Comparison of ENCODE assay signal across 22 cellular contexts in the genomic region with DNA sequence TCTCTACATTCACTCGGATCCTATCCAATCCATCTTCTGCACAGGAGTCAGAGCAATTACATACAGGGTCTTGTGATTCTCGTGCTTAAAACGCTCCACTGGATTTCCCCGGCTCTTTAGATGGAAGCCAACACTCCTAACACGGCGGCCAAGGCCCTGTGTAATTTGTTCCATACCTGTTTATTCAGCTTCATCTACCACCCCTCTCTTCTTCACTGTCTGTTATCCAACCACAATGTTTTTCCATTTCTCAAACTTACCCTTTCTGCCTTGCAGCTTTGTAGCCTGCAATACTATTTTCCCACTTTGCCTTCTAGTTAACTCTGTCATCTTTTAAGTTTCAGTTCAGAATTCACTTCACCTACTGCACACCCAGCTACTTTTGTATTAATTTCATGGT.
DNase-seq lines count a peak whose midpoint lies in the region; ATAC-seq and TF ChIP-seq lines count a peak whose summit lies in the region.
"Had no signal": no experiment of that assay in that cellular context is flagged by ENCODE, and none has a peak within 500 bp of the region (broad histone marks: within the 10 kb centered on the region; RNA-seq: fewer than 3 reads in every experiment).

No MANE protein-coding gene starts in this region.

- TF ChIP-seq CTCF in Loucy (conservative IDR thresholded peaks at IDR 0.05; ENCODE audit: low read length) (no peak), nephron (IDR thresholded peaks at IDR 0.05; ENCODE audit: unreplicated experiment in 3 of 3) (no peak), type B pancreatic cell (conservative IDR thresholded peaks at IDR 0.05) (no peak), left lung (IDR thresholded peaks at IDR 0.05) (no peak)

- peaks cover 21% of the 10 kb centered on the region for H3K4me1 Mint-ChIP-seq in activated CD4-positive, alpha-beta T cell treated with anti-CD3 and anti-CD28 coated beads for 36 hours
- H3K4me1 Mint-ChIP-seq in nephron: peaks cover 10% of the 10 kb centered on the region
- H3K4me1 Mint-ChIP-seq in type B pancreatic cell (ENCODE audit: unreplicated experiment): peaks cover 37% of the 10 kb centered on the region
- H3K4me1 Mint-ChIP-seq: GM23338 had no signal

- H3K36me3 ChIP-seq in Loucy (ENCODE audit: insufficient read depth, low read length): no peaks in the 10 kb centered on the region
- no peaks in the 10 kb centered on the region for H3K36me3 ChIP-seq in left lung

- H3K4me1 ChIP-seq in Loucy (ENCODE audit: insufficient read depth, low read length, poor library complexity, severe bottlenecking) (peaks cover 24% of the 10 kb centered on the region), left lung (no peaks in the 10 kb centered on the region)
- H3K4me1 ChIP-seq: Caco-2 had no signal

- peak; percentile 13 for DNase-seq in activated CD4-positive, alpha-beta T cell treated with anti-CD3 and anti-CD28 coated beads for 36 hours
- DNase-seq in activated CD4-positive, alpha-beta T cell treated with anti-CD3 and anti-CD28 coated beads for 1 hour: no peak
- no peak for DNase-seq in activated naive CD4-positive, alpha-beta T cell treated with anti-CD3 and anti-CD28 coated beads, Interleukin-2, amount 50 U/mL, for 72 hours (ENCODE audit: low spot score in 2 of 2)
- DNase-seq in activated naive CD4-positive, alpha-beta T cell (lab: John Stamatoyannopoulos, UW): no peak
- DNase-seq in type B pancreatic cell (ENCODE audit: extremely low spot score, unreplicated experiment) (no peak), left lung (no peak)
- DNase-seq: 8988T; Caco-2; CD4-positive, alpha-beta T cell; EL; HCEC 1CT; IMR-90; NCI-H1417 treated with DMSO at 0.1 percent for 48 hours; NCI-H1930; NCI-H226; NCI-H524; NCI-H82 had no signal

- H3K4me3 ChIP-seq in Loucy (ENCODE audit: low read length, poor library complexity, severe bottlenecking): no peak overlapping the region
- no peak overlapping the region for H3K4me3 ChIP-seq in left lung
- H3K4me3 ChIP-seq: GM12878, GM23338 had no signal

- peaks cover 9% of the 10 kb centered on the region; the same call in 1 of the 2 replicates for H3K9me3 ChIP-seq in Loucy (ENCODE audit: insufficient read depth, low read depth, low read length)
- no peaks in the 10 kb centered on the region for H3K9me3 ChIP-seq in left lung

- no peak overlapping the region for H3K9ac ChIP-seq in Loucy (ENCODE audit: low read depth, low read length, poor library complexity, severe bottlenecking)

- H3K27me3 ChIP-seq in Loucy (ENCODE audit: insufficient read depth, low read length, poor library complexity, severe bottlenecking): no peaks in the 10 kb centered on the region
- no peaks in the 10 kb centered on the region for H3K27me3 ChIP-seq in left lung

- peak; percentile 37 for ATAC-seq in activated CD4-positive, alpha-beta T cell treated with anti-CD3 and anti-CD28 coated beads for 36 hours
- peak; percentile 23 to 72 for ATAC-seq in activated naive CD4-positive, alpha-beta T cell treated with anti-CD3 and anti-CD28 coated beads, Interleukin-2, amount 50 U/mL, for 72 hours
- no peak for ATAC-seq in left lung
- ATAC-seq: GM12878, GM23338 had no signal

- H3K4me3 Mint-ChIP-seq in activated CD4-positive, alpha-beta T cell treated with anti-CD3 and anti-CD28 coated beads for 36 hours: no peak overlapping the region
- H3K4me3 Mint-ChIP-seq in nephron: no peak overlapping the region
- no peak overlapping the region for H3K4me3 Mint-ChIP-seq in type B pancreatic cell
- H3K4me3 Mint-ChIP-seq: CD4-positive, alpha-beta T cell; GM23338 had no signal

- CTCF ChIA-PET in activated CD4-positive, alpha-beta T cell treated with anti-CD3 and anti-CD28 coated beads for 36 hours (lab: Charles Lee): interaction anchor here (0.5 kb wide), 1 partner anchor 577 kb away, joined by 3 read pairs; no protein-coding TSS in a partner anchor

- H3K9me3 Mint-ChIP-seq in activated CD4-positive, alpha-beta T cell treated with anti-CD3 and anti-CD28 coated beads for 36 hours (ENCODE audit: low read depth): peaks cover 17% of the 10 kb centered on the region
- H3K9me3 Mint-ChIP-seq in activated naive CD4-positive, alpha-beta T cell treated with anti-CD3 and anti-CD28 coated beads, Interleukin-2, amount 50 U/mL, for 72 hours: peaks cover 16 to 27% of the 10 kb centered on the region in 2 donors
- H3K9me3 Mint-ChIP-seq in nephron (peaks cover 5% of the 10 kb centered on the region), type B pancreatic cell (peaks cover 4% of the 10 kb centered on the region)
- H3K9me3 Mint-ChIP-seq: GM23338 had no signal

- H3K27ac Mint-ChIP-seq in activated CD4-positive, alpha-beta T cell treated with anti-CD3 and anti-CD28 coated beads for 36 hours: no peak overlapping the region
- peak overlapping the region in 1 of 2 donors; percentile 1 for H3K27ac Mint-ChIP-seq in activated naive CD4-positive, alpha-beta T cell treated with anti-CD3 and anti-CD28 coated beads, Interleukin-2, amount 50 U/mL, for 72 hours
- H3K27ac Mint-ChIP-seq in nephron: peak overlapping the region; percentile 2 to 16 (median 9)
- no peak overlapping the region for H3K27ac Mint-ChIP-seq in type B pancreatic cell
- H3K27ac Mint-ChIP-seq: CD4-positive, alpha-beta T cell; GM23338 had no signal

- H3K27me3 Mint-ChIP-seq in activated CD4-positive, alpha-beta T cell treated with anti-CD3 and anti-CD28 coated beads for 36 hours: no peaks in the 10 kb centered on the region
- H3K27me3 Mint-ChIP-seq in nephron (ENCODE audit: low read depth) (peaks cover 5% of the 10 kb centered on the region), type B pancreatic cell (no peaks in the 10 kb centered on the region)
- H3K27me3 Mint-ChIP-seq: CD4-positive, alpha-beta T cell had no signal

- H3K79me2 ChIP-seq in Loucy (ENCODE audit: insufficient read depth, low read length): no peaks in the 10 kb centered on the region

- H3K36me3 Mint-ChIP-seq in activated CD4-positive, alpha-beta T cell treated with anti-CD3 and anti-CD28 coated beads for 36 hours (ENCODE audit: low read depth): peaks cover 5% of the 10 kb centered on the region
- peaks cover 4 to 32% of the 10 kb centered on the region in 2 donors for H3K36me3 Mint-ChIP-seq in activated naive CD4-positive, alpha-beta T cell treated with anti-CD3 and anti-CD28 coated beads, Interleukin-2, amount 50 U/mL, for 72 hours
- H3K36me3 Mint-ChIP-seq in nephron (ENCODE audit: low read depth): peaks cover 4% of the 10 kb centered on the region
- H3K36me3 Mint-ChIP-seq in type B pancreatic cell: peaks cover 4% of the 10 kb centered on the region

- intact Hi-C loops in activated CD4-positive, alpha-beta T cell treated with anti-CD3 and anti-CD28 coated beads for 36 hours (cut with DNase I, micrococcal nuclease): loop anchor here (5.0 kb wide), 4 partner anchors 63 to 1223 kb away; no protein-coding TSS in a partner anchor
- intact Hi-C loops in left lung (cut with DNase I): no loop called here

- POLR2A ChIA-PET in activated CD4-positive, alpha-beta T cell treated with anti-CD3 and anti-CD28 coated beads for 36 hours (lab: Charles Lee): interaction anchor here (0.6 kb wide), 1 partner anchor 91 kb away, joined by 5 read pairs; no protein-coding TSS in a partner anchor

- H3F3A ChIP-seq in Loucy (ENCODE audit: low read depth): no peaks in the 10 kb centered on the region

- no peaks in the 10 kb centered on the region for H3K9me2 ChIP-seq in Loucy (replicated peaks; ENCODE audit: low read depth, low read length)

- no peak overlapping the region for H3K27ac ChIP-seq in left lung
- H3K27ac ChIP-seq: HL-60 had no signal

- H4K20me1 ChIP-seq in Loucy (ENCODE audit: insufficient read depth, low read length, poor library complexity, severe bottlenecking): no peaks in the 10 kb centered on the region

- no peak overlapping the region for H2AFZ ChIP-seq in Loucy (ENCODE audit: low read length)
- H2AFZ ChIP-seq: GM23338 had no signal

- peak overlapping the region; percentile 14 for H3K4me2 ChIP-seq in Loucy (ENCODE audit: low read depth, low read length, poor library complexity, severe bottlenecking)
- H3K4me2 ChIP-seq: GM23338 had no signal

Comparison
In these comparisons a context has a peak if more than half of its experiments do, and no peak if none do; other contexts are left out.
1. H3K27ac Mint-ChIP-seq: peak in nephron (3 of 3); none in activated CD4-positive, alpha-beta T cell treated with anti-CD3 and anti-CD28 coated beads for 36 hours (single experiment) and type B pancreatic cell (single experiment).
2. intact Hi-C loops: an anchor here in activated CD4-positive, alpha-beta T cell treated with anti-CD3 and anti-CD28 coated beads for 36 hours (5.0 kb wide); none called in left lung.